Comparison of ENCODE assay signal across 1 cellular context in genomic region chr10:21533577-21534475, GRCh38.
TF ChIP-seq lines count a peak whose summit lies in the region.

Gene MLLT10 (plus strand): TSS chr10:21534232. CDS start chr10:21534645, 413 bp downstream.

TF ChIP-seq in HEK293, 187 proteins besides CTCF, POLR2A, EP300 and RAD21 (continued from another document):
- TF ChIP-seq ZNF530 (tag by site-specific recombination; IDR thresholded peaks at IDR 0.05; ENCODE audit: low read depth) (no peak), ZNF423 (tag by site-specific recombination; IDR thresholded peaks at IDR 0.05) (peak; percentile 44; the same call in 1 of the 2 replicates), EGR2 (tag by site-specific recombination; IDR thresholded peaks at IDR 0.05; ENCODE audit: low read depth) (peak; percentile 85), ZSCAN4 (tag by site-specific recombination; IDR thresholded peaks at IDR 0.05) (no peak; the same call in 1 of the 2 replicates), ZNF10 (tag by site-specific recombination; IDR thresholded peaks at IDR 0.05) (no peak), ZBTB21 (tag by site-specific recombination; IDR thresholded peaks at IDR 0.05) (no peak), ZNF292 (tag by site-specific recombination; IDR thresholded peaks at IDR 0.05; ENCODE audit: borderline replicate concordance, low read depth) (no peak), ZNF146 (tag by site-specific recombination; IDR thresholded peaks at IDR 0.05) (no peak), ZFP69B (tag by site-specific recombination; IDR thresholded peaks at IDR 0.05) (peak; percentile 72), YY2 (tag by site-specific recombination; IDR thresholded peaks at IDR 0.05) (peak; percentile 52; the same call in 1 of the 2 replicates), ZNF280C (tag by site-specific recombination; IDR thresholded peaks at IDR 0.05) (no peak), ZNF510 (tag by site-specific recombination; IDR thresholded peaks at IDR 0.05; ENCODE audit: insufficient replicate concordance) (no peak), ZNF488 (tag by site-specific recombination; IDR thresholded peaks at IDR 0.05) (no peak), ZNF132 (tag by site-specific recombination; IDR thresholded peaks at IDR 0.05; ENCODE audit: borderline replicate concordance) (no peak), ZNF621 (tag by site-specific recombination; IDR thresholded peaks at IDR 0.05) (no peak), ZNF26 (tag by site-specific recombination; IDR thresholded peaks at IDR 0.05) (no peak), ZNF585B (tag by site-specific recombination; IDR thresholded peaks at IDR 0.05) (no peak), ZSCAN30 (tag by site-specific recombination; IDR thresholded peaks at IDR 0.05) (peak; percentile 39), ZBTB20 (tag by site-specific recombination; IDR thresholded peaks at IDR 0.05) (peak; percentile 77), ZNF513 (tag by site-specific recombination; IDR thresholded peaks at IDR 0.05) (no peak), ZNF571 (tag by site-specific recombination; IDR thresholded peaks at IDR 0.05) (no peak), PATZ1 (tag by site-specific recombination; IDR thresholded peaks at IDR 0.05) (peak; percentile 81), ZNF112 (tag by site-specific recombination; IDR thresholded peaks at IDR 0.05) (no peak), ZNF555 (tag by site-specific recombination; conservative IDR thresholded peaks at IDR 0.05) (no peak), BCL6B (tag by site-specific recombination; IDR thresholded peaks at IDR 0.05) (no peak), ZNF184 (tag by site-specific recombination; IDR thresholded peaks at IDR 0.05) (no peak), ZBTB8A (tag by site-specific recombination; IDR thresholded peaks at IDR 0.05) (peak; percentile 97), ZNF174 (tag by site-specific recombination; IDR thresholded peaks at IDR 0.05) (no peak), ZNF830 (tag by site-specific recombination; IDR thresholded peaks at IDR 0.05; ENCODE audit: low read depth) (no peak), ZNF341 (tag by site-specific recombination; IDR thresholded peaks at IDR 0.05; ENCODE audit: low read depth) (peak; percentile 94), ZNF211 (tag by site-specific recombination; IDR thresholded peaks at IDR 0.05; ENCODE audit: low read depth) (no peak), ZNF138 (tag by site-specific recombination; IDR thresholded peaks at IDR 0.05; ENCODE audit: borderline replicate concordance) (no peak), ZNF239 (tag by site-specific recombination; IDR thresholded peaks at IDR 0.05) (no peak), SETDB1 (IDR thresholded peaks at IDR 0.05; ENCODE audit: insufficient read length, low read length) (no peak), ZBTB49 (tag by site-specific recombination; IDR thresholded peaks at IDR 0.05; ENCODE audit: low read depth) (no peak), AEBP2 (tag by site-specific recombination; IDR thresholded peaks at IDR 0.05; ENCODE audit: borderline replicate concordance) (no peak), ZNF16 (tag by site-specific recombination; IDR thresholded peaks at IDR 0.05; ENCODE audit: low read depth) (no peak), ZNF664 (tag by site-specific recombination; IDR thresholded peaks at IDR 0.05) (no peak), RBAK (tag by site-specific recombination; IDR thresholded peaks at IDR 0.05) (no peak), REST (tag by site-specific recombination; IDR thresholded peaks at IDR 0.05) (peak; percentile 27; the same call in 1 of the 2 replicates), ZNF529 (tag by site-specific recombination; IDR thresholded peaks at IDR 0.05; ENCODE audit: insufficient replicate concordance) (no peak)
